In genomic region chr15:42146551-42147430, GRCh38 we compare ENCODE assay signal across 17 cellular contexts. TPM values are rescaled to one million over a fixed set of nuclear protein-coding genes. Genes with fewer than 3 reads are reported as not detected.
"Had no signal": no experiment of that assay in that cellular context is flagged by ENCODE, and none has a peak within 500 bp of the region (broad histone marks: within the 10 kb centered on the region; RNA-seq: fewer than 3 reads in every experiment).

No MANE protein-coding gene starts in this region.

- H3K4me1 Mint-ChIP-seq: activated CD4-positive, alpha-beta T cell treated with anti-CD3 and anti-CD28 coated beads, Interleukin-2, amount 10 ng/mL, durations not matched to agents 7 days and 5 days; memory B cell had no signal

- H3K4me1 ChIP-seq: breast epithelium, pancreas had no signal

- H3K9me3 Mint-ChIP-seq: activated CD4-positive, alpha-beta T cell treated with anti-CD3 and anti-CD28 coated beads, Interleukin-2, amount 10 ng/mL, durations not matched to agents 7 days and 5 days; memory B cell; neural crest cell had no signal

- DNase-seq: activated CD4-positive, alpha-beta T cell treated with anti-CD3 and anti-CD28 coated beads, Interleukin-2, amount 10 ng/mL, durations not matched to agents 7 days and 5 days; activated T-cell treated with anti-CD3 and anti-CD28 coated beads, Interleukin-2, amount 50 U/mL, for 1 hour; aorta; left ventricle myocardium inferior; T-helper 1 cell had no signal

- H3K27me3 ChIP-seq: breast epithelium, dorsolateral prefrontal cortex, pancreas, tibial nerve had no signal

- H3K9me3 ChIP-seq: breast epithelium, left ventricle myocardium inferior, pancreas, tibial nerve had no signal

- H3K27me3 Mint-ChIP-seq: activated CD4-positive, alpha-beta T cell treated with anti-CD3 and anti-CD28 coated beads, Interleukin-2, amount 10 ng/mL, durations not matched to agents 7 days and 5 days had no signal

- ATAC-seq: esophagus mucosa, pancreas had no signal

- H3K27ac ChIP-seq: breast epithelium, dorsolateral prefrontal cortex, left ventricle myocardium inferior, pancreas, SK-N-MC, tibial nerve had no signal

- H3K27ac Mint-ChIP-seq: activated CD4-positive, alpha-beta T cell treated with anti-CD3 and anti-CD28 coated beads, Interleukin-2, amount 10 ng/mL, durations not matched to agents 7 days and 5 days; memory B cell had no signal

- H3K4me3 Mint-ChIP-seq: activated CD4-positive, alpha-beta T cell treated with anti-CD3 and anti-CD28 coated beads, Interleukin-2, amount 10 ng/mL, durations not matched to agents 7 days and 5 days; memory B cell; neural crest cell had no signal

- H3K4me3 ChIP-seq: breast epithelium, dorsolateral prefrontal cortex, left ventricle myocardium inferior, pancreas, SK-N-MC, tibial nerve had no signal

- H3K36me3 ChIP-seq: breast epithelium, left ventricle myocardium inferior, pancreas, tibial nerve had no signal

- H3K36me3 Mint-ChIP-seq: memory B cell had no signal

RNA-seq across cellular contexts. Expression of gene PLA2G4F, which starts 9.6 kb away (rescaled TPM):
- total RNA-seq: activated CD4-positive, alpha-beta T cell treated with anti-CD3 and anti-CD28 coated beads, Interleukin-2, amount 10 ng/mL, durations not matched to agents 7 days and 5 days; aorta; chondrocyte; fibroblast of villous mesenchyme; neural crest cell; skeletal muscle tissue; tibial nerve had no signal

RNA-seq across cellular contexts. Expression of gene PLA2G4D, which starts 52.4 kb away (rescaled TPM):
- total RNA-seq: activated CD4-positive, alpha-beta T cell treated with anti-CD3 and anti-CD28 coated beads, Interleukin-2, amount 10 ng/mL, durations not matched to agents 7 days and 5 days; aorta; breast epithelium; chondrocyte; fibroblast of villous mesenchyme; left ventricle myocardium inferior; neural crest cell; renal cortical epithelial cell; skeletal muscle tissue; tibial nerve had no signal
- polyA plus RNA-seq: aorta had no signal
